Comparison of ENCODE assay signal across 8 cellular contexts in genomic region chr1:60049188-60049587, GRCh38. TPM values are rescaled to one million over a fixed set of nuclear protein-coding genes. Genes with fewer than 3 reads are reported as not detected.
"Had no signal": no experiment of that assay in that cellular context is flagged by ENCODE, and none has a peak within 500 bp of the region (broad histone marks: within the 10 kb centered on the region; RNA-seq: fewer than 3 reads in every experiment).

No MANE protein-coding gene starts in this region.

- FAIRE-seq: GM12878, GM12891, GM12892, GM18507, GM19239 had no signal

- DNase-seq: GDM1, GF-D8 had no signal

- H3K4me3 ChIP-seq: GM12878 had no signal

- ATAC-seq: GM12878 had no signal

RNA-seq across cellular contexts. Expression of gene C1orf87, which starts 24.4 kb away (rescaled TPM):
- total RNA-seq: G401, GM12878 had no signal
- polyA plus RNA-seq: GM12878 had no signal
